ENCODE assay signal across 10 cellular contexts in the genomic region with DNA sequence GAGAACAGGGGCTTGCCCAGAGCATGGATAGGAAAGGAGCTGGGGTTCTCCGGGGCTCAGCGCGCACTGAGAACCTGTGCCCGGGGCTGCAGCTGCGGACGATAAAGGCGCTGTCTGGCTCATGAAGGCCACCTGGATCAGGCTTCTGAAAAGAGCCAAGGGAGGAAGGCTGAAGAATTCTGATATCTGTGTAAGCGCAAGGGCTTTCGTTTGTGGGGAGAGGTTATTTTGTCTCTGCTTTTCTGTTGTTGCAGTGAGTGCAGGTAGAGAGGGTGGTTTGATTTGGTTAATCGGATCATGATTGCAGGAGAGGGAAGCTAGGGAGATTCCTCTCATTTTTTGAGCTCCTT.
DNase-seq lines count a peak whose midpoint lies in the region; ATAC-seq and TF ChIP-seq lines count a peak whose summit lies in the region.
"Had no signal": no experiment of that assay in that cellular context is flagged by ENCODE, and none has a peak within 500 bp of the region (broad histone marks: within the 10 kb centered on the region; RNA-seq: fewer than 3 reads in every experiment).

No MANE protein-coding gene starts in this region.

- H3K36me3 Mint-ChIP-seq in activated CD4-positive, alpha-beta T cell treated with anti-CD3 and anti-CD28 coated beads, Interleukin-2, amount 10 ng/mL, durations not matched to agents 7 days and 5 days (ENCODE audit: low read depth) = no peaks in the 10 kb centered on the region
- H3K36me3 Mint-ChIP-seq: CD8-positive, alpha-beta memory T cell had no signal

- peaks cover 5% of the 10 kb centered on the region for H3K4me1 ChIP-seq in iPS-15b (ENCODE audit: control insufficient read depth, insufficient read depth, low read length)
- peaks cover 8% of the 10 kb centered on the region for H3K4me1 ChIP-seq in vagina

- TF ChIP-seq POLR2A in vagina (IDR thresholded peaks at IDR 0.05) = no peak

- CTCF ChIA-PET in activated CD4-positive, alpha-beta T cell treated with anti-CD3 and anti-CD28 coated beads, Interleukin-2, amount 10 ng/mL, durations not matched to agents 7 days and 5 days (lab: Charles Lee) = no interaction called here

- no peaks in the 10 kb centered on the region for H3K9me3 Mint-ChIP-seq in activated CD4-positive, alpha-beta T cell treated with anti-CD3 and anti-CD28 coated beads, Interleukin-2, amount 10 ng/mL, durations not matched to agents 7 days and 5 days
- H3K9me3 Mint-ChIP-seq: CD8-positive, alpha-beta memory T cell had no signal

- H3K36me3 ChIP-seq in iPS-15b (ENCODE audit: control insufficient read depth, insufficient read depth, low read length) (no peaks in the 10 kb centered on the region), vagina (no peaks in the 10 kb centered on the region)

- peak overlapping the region; percentile 28 for H3K9ac ChIP-seq in iPS-15b (ENCODE audit: low read depth, low read length)

- peak overlapping the region; percentile 11 for H3K4me3 Mint-ChIP-seq in activated CD4-positive, alpha-beta T cell treated with anti-CD3 and anti-CD28 coated beads, Interleukin-2, amount 10 ng/mL, durations not matched to agents 7 days and 5 days

- POLR2A ChIA-PET in activated CD4-positive, alpha-beta T cell treated with anti-CD3 and anti-CD28 coated beads, Interleukin-2, amount 10 ng/mL, durations not matched to agents 7 days and 5 days (lab: Charles Lee) = no interaction called here

- intact Hi-C loops in posterior vena cava (cut with DNase I) (no loop called here), vagina (cut with DNase I) (no loop called here)

- peaks cover 7% of the 10 kb centered on the region for H3K4me1 Mint-ChIP-seq in activated CD4-positive, alpha-beta T cell treated with anti-CD3 and anti-CD28 coated beads, Interleukin-2, amount 10 ng/mL, durations not matched to agents 7 days and 5 days

- H3K27me3 Mint-ChIP-seq in activated CD4-positive, alpha-beta T cell treated with anti-CD3 and anti-CD28 coated beads, Interleukin-2, amount 10 ng/mL, durations not matched to agents 7 days and 5 days = peaks cover 20% of the 10 kb centered on the region

- TF ChIP-seq CTCF in vagina (IDR thresholded peaks at IDR 0.05) = no peak

- DNase-seq in activated CD4-positive, alpha-beta T cell treated with anti-CD3 and anti-CD28 coated beads, Interleukin-2, amount 10 ng/mL, durations not matched to agents 7 days and 5 days = no peak
- no peak for DNase-seq in activated CD4-positive, alpha-beta T cell treated with anti-CD3 and anti-CD28 coated beads, Interleukin-2, amount 50 U/mL, for 48 hours
- DNase-seq in SHP77 treated with DMSO at 0.1 percent for 48 hours (lab: John Stamatoyannopoulos, UW) (peak; percentile 30), posterior vena cava (ENCODE audit: low spot score) (no peak), vagina (ENCODE audit: extremely low spot score in 2 of 2) (no peak)
- DNase-seq: CD8-positive, alpha-beta memory T cell; NCI-H345 had no signal

- no peak overlapping the region for H3K27ac Mint-ChIP-seq in activated CD4-positive, alpha-beta T cell treated with anti-CD3 and anti-CD28 coated beads, Interleukin-2, amount 10 ng/mL, durations not matched to agents 7 days and 5 days
- H3K27ac Mint-ChIP-seq: CD8-positive, alpha-beta memory T cell had no signal

- ATAC-seq in HG03521 (IDR thresholded peaks at IDR 0.05; ENCODE audit: unreplicated experiment) = no peak

- peaks cover 17% of the 10 kb centered on the region for H3K27me3 ChIP-seq in iPS-15b (ENCODE audit: control insufficient read depth, insufficient read depth, low read length)
- H3K27me3 ChIP-seq in vagina = no peaks in the 10 kb centered on the region

- H3K4me3 ChIP-seq in iPS-15b (ENCODE audit: low read depth, low read length) (peak overlapping the region; percentile 61), vagina (peak overlapping the region in 1 of 2 donors; percentile 9)

- peak overlapping the region; percentile 2 for H3K27ac ChIP-seq in temporal lobe (ENCODE audit: low read depth, low read length)
- H3K27ac ChIP-seq in vagina = no peak overlapping the region

- no peaks in the 10 kb centered on the region for H3K9me3 ChIP-seq in iPS-15b (ENCODE audit: control insufficient read depth, insufficient read depth, low read length)
- no peaks in the 10 kb centered on the region for H3K9me3 ChIP-seq in vagina
